In the genomic region with DNA sequence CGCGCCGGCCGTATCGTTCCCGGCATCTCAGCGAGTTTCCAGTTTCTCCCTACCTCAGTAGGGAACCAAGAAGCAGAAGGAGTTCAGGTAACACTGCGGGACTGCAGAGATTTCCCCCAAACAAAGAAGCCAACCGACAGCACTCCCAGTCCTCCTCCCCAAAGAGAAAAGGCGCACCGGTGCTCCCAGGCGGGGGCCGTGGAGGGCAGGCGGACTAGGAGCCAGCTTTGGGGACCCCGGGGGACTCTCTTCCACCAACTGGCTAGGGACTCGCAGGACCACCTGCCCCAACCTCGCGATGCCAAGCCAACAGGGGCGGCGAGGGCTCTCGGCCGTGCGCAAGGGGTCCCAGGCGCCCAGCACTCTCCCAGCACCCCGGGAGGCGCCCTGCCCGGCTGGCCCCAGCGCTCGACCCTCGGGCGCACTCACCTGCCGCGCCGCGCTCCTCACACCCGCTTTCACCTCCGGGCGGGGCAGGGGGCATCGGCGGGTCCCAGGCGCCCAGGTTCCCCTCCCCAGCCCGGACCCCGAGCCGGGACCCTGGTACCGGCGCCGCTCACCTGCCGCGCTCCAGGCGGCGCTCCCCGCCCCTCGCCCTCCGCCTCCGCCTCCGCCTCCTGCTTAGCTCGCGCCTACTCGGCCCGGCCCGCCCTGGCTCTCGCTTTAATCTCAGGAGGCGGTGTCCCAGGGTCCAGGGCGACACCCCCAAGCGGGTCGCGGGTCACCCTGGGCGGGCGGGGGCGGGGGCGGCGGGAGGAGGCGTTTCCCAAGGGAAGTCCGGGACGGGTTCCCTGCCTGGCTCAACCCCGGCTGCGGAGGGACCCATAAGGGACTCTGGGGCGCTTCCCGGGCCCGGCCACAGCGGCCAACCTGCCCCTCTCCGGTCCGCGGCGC, we compare ENCODE assay signal across 10 cellular contexts. TPM values are rescaled to one million over a fixed set of nuclear protein-coding genes. Genes with fewer than 3 reads are reported as not detected.
A peak's percentile ranks its signal among the peaks of the same experiment; 100 is the strongest.
DNase-seq lines count a peak whose midpoint lies in the region; ATAC-seq and TF ChIP-seq lines count a peak whose summit lies in the region.
"Had no signal": no experiment of that assay in that cellular context is flagged by ENCODE, and none has a peak within 500 bp of the region (broad histone marks: within the 10 kb centered on the region; RNA-seq: fewer than 3 reads in every experiment).

A gene (minus strand): TSS at position 638 of the 894 bp plus-strand sequence. CDS start 10,025 bp downstream, outside the sequence.

- H3K4me1 ChIP-seq in sigmoid colon: peaks cover 0 to 19% (median 16%) of the 10 kb centered on the region in 4 donors

- 1 to 2% methylated on average over 85 of the region's 85 CpGs for WGBS in sigmoid colon, 2 donors

- no peaks in the 10 kb centered on the region for H3K36me3 ChIP-seq in sigmoid colon

- TF ChIP-seq CTCF in sigmoid colon (IDR thresholded peaks at IDR 0.05): no peak

- H3K27me3 ChIP-seq in sigmoid colon: peaks cover 21 to 65% (median 47%) of the 10 kb centered on the region in 3 donors

- DNase-seq in astrocyte of the hippocampus (ENCODE audit: low read depth, low spot score) (peak; percentile 12), islet precursor cell (peak; percentile 78), sigmoid colon (no peak), G401 (ENCODE audit: low spot score) (no peak)
- DNase-seq: activated naive CD4-positive, alpha-beta T cell treated with anti-CD3 and anti-CD28 coated beads, Interleukin-2, amount 50 U/mL, for 16 hours; NCI-H446 treated with DMSO at 0.1 percent for 48 hours had no signal

- TF ChIP-seq EP300 in Ishikawa (IDR thresholded peaks at IDR 0.05; ENCODE audit: borderline replicate concordance) (no peak), sigmoid colon (IDR thresholded peaks at IDR 0.05) (no peak)

- intact Hi-C loops in sigmoid colon (cut with DNase I): no loop called here

- peak within 1 kb of the TSS in 1 of 4 donors; percentile 53 for H3K27ac ChIP-seq in sigmoid colon

- in situ Hi-C loops in G401 (cut with HindIII; ENCODE audit: low sequenced_read_pairs): no loop called here

- no peaks in the 10 kb centered on the region for H3K9me3 ChIP-seq in sigmoid colon

- peak within 1 kb of the TSS in 3 of 4 donors; percentile 16 to 35 (median 26) for H3K4me3 ChIP-seq in sigmoid colon

- TF ChIP-seq POLR2A in sigmoid colon (IDR thresholded peaks at IDR 0.05): no peak

- no peak for TF ChIP-seq RAD21 in Ishikawa (IDR thresholded peaks at IDR 0.05; ENCODE audit: low read depth)

- ATAC-seq in GM18870 (IDR thresholded peaks at IDR 0.05; ENCODE audit: unreplicated experiment): no peak
- no peak for ATAC-seq in GM18873 (IDR thresholded peaks at IDR 0.05; ENCODE audit: low FRiP score, unreplicated experiment)
- no peak for ATAC-seq in HG02588 (IDR thresholded peaks at IDR 0.05; ENCODE audit: unreplicated experiment)

TF ChIP-seq in Ishikawa, 13 proteins besides CTCF, POLR2A, EP300 and RAD21:
- TF ChIP-seq FOXM1 (IDR thresholded peaks at IDR 0.05; ENCODE audit: borderline replicate concordance, low read depth) (no peak), NFIC (IDR thresholded peaks at IDR 0.05) (no peak), ZBTB7A (IDR thresholded peaks at IDR 0.05; ENCODE audit: low read depth) (peak; percentile 88), TEAD4 (IDR thresholded peaks at IDR 0.05) (no peak), CEBPB (IDR thresholded peaks at IDR 0.05) (no peak), EGR1 (IDR thresholded peaks at IDR 0.05) (peak; percentile 72), YY1 (IDR thresholded peaks at IDR 0.05; ENCODE audit: low read depth) (no peak), TCF12 (IDR thresholded peaks at IDR 0.05; ENCODE audit: low read depth) (no peak), TAF1 (IDR thresholded peaks at IDR 0.05; ENCODE audit: low read depth) (peak; percentile 50; the same call in 1 of the 2 replicates), CREB1 (IDR thresholded peaks at IDR 0.05; ENCODE audit: low read depth) (no peak)
- TF ChIP-seq, protein P1, sequence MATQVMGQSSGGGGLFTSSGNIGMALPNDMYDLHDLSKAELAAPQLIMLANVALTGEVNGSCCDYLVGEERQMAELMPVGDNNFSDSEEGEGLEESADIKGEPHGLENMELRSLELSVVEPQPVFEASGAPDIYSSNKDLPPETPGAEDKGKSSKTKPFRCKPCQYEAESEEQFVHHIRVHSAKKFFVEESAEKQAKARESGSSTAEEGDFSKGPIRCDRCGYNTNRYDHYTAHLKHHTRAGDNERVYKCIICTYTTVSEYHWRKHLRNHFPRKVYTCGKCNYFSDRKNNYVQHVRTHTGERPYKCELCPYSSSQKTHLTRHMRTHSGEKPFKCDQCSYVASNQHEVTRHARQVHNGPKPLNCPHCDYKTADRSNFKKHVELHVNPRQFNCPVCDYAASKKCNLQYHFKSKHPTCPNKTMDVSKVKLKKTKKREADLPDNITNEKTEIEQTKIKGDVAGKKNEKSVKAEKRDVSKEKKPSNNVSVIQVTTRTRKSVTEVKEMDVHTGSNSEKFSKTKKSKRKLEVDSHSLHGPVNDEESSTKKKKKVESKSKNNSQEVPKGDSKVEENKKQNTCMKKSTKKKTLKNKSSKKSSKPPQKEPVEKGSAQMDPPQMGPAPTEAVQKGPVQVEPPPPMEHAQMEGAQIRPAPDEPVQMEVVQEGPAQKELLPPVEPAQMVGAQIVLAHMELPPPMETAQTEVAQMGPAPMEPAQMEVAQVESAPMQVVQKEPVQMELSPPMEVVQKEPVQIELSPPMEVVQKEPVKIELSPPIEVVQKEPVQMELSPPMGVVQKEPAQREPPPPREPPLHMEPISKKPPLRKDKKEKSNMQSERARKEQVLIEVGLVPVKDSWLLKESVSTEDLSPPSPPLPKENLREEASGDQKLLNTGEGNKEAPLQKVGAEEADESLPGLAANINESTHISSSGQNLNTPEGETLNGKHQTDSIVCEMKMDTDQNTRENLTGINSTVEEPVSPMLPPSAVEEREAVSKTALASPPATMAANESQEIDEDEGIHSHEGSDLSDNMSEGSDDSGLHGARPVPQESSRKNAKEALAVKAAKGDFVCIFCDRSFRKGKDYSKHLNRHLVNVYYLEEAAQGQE (IDR thresholded peaks at IDR 0.05; ENCODE audit: low read depth): no peak
- TF ChIP-seq, protein P2, sequence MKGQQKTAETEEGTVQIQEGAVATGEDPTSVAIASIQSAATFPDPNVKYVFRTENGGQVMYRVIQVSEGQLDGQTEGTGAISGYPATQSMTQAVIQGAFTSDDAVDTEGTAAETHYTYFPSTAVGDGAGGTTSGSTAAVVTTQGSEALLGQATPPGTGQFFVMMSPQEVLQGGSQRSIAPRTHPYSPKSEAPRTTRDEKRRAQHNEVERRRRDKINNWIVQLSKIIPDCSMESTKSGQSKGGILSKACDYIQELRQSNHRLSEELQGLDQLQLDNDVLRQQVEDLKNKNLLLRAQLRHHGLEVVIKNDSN (IDR thresholded peaks at IDR 0.05): no peak
- TF ChIP-seq, protein P3, sequence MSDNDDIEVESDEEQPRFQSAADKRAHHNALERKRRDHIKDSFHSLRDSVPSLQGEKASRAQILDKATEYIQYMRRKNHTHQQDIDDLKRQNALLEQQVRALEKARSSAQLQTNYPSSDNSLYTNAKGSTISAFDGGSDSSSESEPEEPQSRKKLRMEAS (IDR thresholded peaks at IDR 0.05): no peak; the same call in 1 of the 2 replicates

RNA-seq across cellular contexts. Expression of the gene that starts here (rescaled TPM):
- total RNA-seq in sigmoid colon: 1 to 10 TPM in 2 of 4 donors, under 1 TPM in 1, not detected in 1; 0.33 to 2.8 (median 2.1) TPM
- 100 to 1,000 TPM in 2 of 3 donors, 10 to 100 TPM in 1; 66.1 to 434 (median 117) TPM for polyA plus RNA-seq in sigmoid colon
- total RNA-seq in G401 (2014; rRNA removed; shearing (Covaris generic)): not detected in 2 replicates

Comparison
In these comparisons a context has a peak if more than half of its experiments do, and no peak if none do; other contexts are left out.
1. DNase-seq: peak in astrocyte of the hippocampus (single experiment) and islet precursor cell (single experiment); none in sigmoid colon (single experiment) and G401 (single experiment).